In the genomic region with DNA sequence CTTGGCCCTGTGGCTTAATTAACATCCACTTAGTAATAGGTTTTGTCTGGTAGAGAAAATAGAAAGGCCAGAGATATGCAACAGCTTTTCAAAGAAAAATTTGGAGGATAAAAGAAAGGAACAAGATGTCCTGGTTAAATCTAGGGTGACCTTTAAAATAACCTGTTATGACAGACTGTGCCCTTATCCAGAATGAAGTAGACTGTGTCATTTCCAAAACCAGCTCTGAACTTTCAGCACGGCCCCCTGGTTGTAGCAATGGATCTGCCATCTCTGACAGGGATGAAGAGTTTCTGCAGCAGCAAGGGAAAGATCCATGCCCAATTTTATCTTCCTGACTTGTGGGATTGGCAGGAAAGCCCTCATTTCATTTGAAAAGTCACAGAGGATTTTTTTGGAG, we compare ENCODE assay signal across 4 cellular contexts. TPM values are rescaled to one million over a fixed set of nuclear protein-coding genes. Genes with fewer than 3 reads are reported as not detected.
"Had no signal": no experiment of that assay in that cellular context is flagged by ENCODE, and none has a peak within 500 bp of the region (broad histone marks: within the 10 kb centered on the region; RNA-seq: fewer than 3 reads in every experiment).

No MANE protein-coding gene starts in this region.

- DNase-seq: GDM1, GF-D8 had no signal

- H3K4me3 ChIP-seq: GM12878 had no signal

RNA-seq across cellular contexts. Expression of a gene that starts 5.1 kb away (rescaled TPM):
- total RNA-seq: G401 had no signal
